Comparison of ENCODE assay signal across 1 cellular context in the genomic region with DNA sequence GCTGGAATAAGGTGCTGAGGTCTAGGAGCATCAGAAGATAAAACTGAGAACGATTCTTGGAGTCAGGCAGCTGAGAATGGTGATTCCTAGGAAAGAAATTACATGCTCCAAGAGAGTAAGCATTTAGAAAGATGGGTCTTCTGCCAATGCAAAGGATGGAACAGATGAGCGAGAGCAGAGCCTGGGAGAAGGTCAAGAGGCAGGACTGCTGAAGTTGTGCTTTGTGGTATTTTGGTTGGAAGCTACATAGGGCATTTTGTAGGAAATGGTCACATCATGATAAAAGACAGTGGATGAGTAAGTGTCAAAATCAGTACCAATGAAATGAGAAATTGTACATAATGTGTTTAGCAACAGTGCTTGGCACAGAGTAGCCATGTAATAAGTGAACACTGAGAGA.
TF ChIP-seq lines count a peak whose summit lies in the region.

No MANE protein-coding gene starts in this region.

TF ChIP-seq in H1, 55 proteins besides CTCF, POLR2A, EP300 and RAD21:
- TF ChIP-seq KDM1A (IDR thresholded peaks at IDR 0.05; ENCODE audit: borderline replicate concordance, low read length) (no peak), CREB1 (IDR thresholded peaks at IDR 0.05) (no peak), EGR1 (IDR thresholded peaks at IDR 0.05; ENCODE audit: borderline replicate concordance, low read depth, low read length) (no peak), JUN (IDR thresholded peaks at IDR 0.05; ENCODE audit: low read depth, low read length) (no peak), CHD1 (IDR thresholded peaks at IDR 0.05; ENCODE audit: low read depth, low read length) (no peak), GABPA (IDR thresholded peaks at IDR 0.05; ENCODE audit: borderline replicate concordance, insufficient read depth, low read length) (no peak), SRF (IDR thresholded peaks at IDR 0.05; ENCODE audit: low read depth, low read length) (no peak), BACH1 (IDR thresholded peaks at IDR 0.05; ENCODE audit: low read length) (no peak), TCF12 (IDR thresholded peaks at IDR 0.05; ENCODE audit: low read depth, low read length) (no peak), HDAC6 (IDR thresholded peaks at IDR 0.05; ENCODE audit: low read depth, low read length) (no peak), GTF2F1 (IDR thresholded peaks at IDR 0.05; ENCODE audit: borderline replicate concordance, low read depth, low read length) (no peak), RBBP5 (IDR thresholded peaks at IDR 0.05; ENCODE audit: borderline replicate concordance, low read depth, low read length) (no peak)
TF ChIP-seq in H1: peak in this region for 0.
